Comparison of ENCODE assay signal across 21 cellular contexts in the genomic region with DNA sequence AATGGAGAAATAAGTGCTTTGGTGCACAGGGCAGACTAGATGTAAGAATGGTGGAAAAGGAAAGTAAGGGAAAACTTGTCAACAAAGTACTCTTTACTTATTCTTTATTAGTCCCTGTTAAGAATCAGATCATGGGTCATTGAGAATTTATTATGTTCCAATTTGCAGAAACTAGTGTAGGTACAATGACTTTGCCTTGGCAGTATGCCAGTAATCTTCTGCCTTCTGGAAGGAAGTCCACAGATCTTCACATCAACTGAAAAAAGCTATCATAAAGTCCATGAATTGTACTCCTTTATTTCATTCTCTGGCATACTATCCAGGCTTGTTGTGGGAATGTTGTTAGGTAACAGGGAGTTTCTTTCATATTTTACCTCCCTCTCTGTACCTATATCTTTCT.
DNase-seq lines count a peak whose midpoint lies in the region; ATAC-seq, FAIRE-seq and TF ChIP-seq lines count a peak whose summit lies in the region.
"Had no signal": no experiment of that assay in that cellular context is flagged by ENCODE, and none has a peak within 500 bp of the region (broad histone marks: within the 10 kb centered on the region; RNA-seq: fewer than 3 reads in every experiment).

No MANE protein-coding gene starts in this region.

- H3K9me3 ChIP-seq in HEK293 (ENCODE audit: control insufficient read depth, insufficient read depth, low read depth, low read length): no peaks in the 10 kb centered on the region
- H3K9me3 ChIP-seq in Karpas-422 (ENCODE audit: low read length): no peaks in the 10 kb centered on the region
- no peaks in the 10 kb centered on the region for H3K9me3 ChIP-seq in K562 (replicated peaks; ENCODE audit: control insufficient read depth, insufficient read depth, low read depth, low read length)
- no peaks in the 10 kb centered on the region for H3K9me3 ChIP-seq in prostate gland
- H3K9me3 ChIP-seq: esophagus squamous epithelium, HAP-1 had no signal

- in situ Hi-C loops in K562 (cut with MboI): no loop called here

- no peaks in the 10 kb centered on the region for H3K9me2 ChIP-seq in Karpas-422 (replicated peaks; ENCODE audit: insufficient read depth, low read length)

- no peak overlapping the region for H2AFZ ChIP-seq in Karpas-422 (ENCODE audit: low read length)
- no peak overlapping the region for H2AFZ ChIP-seq in K562 (ENCODE audit: low read depth, low read length)
- H2AFZ ChIP-seq: neural progenitor cell had no signal

- H3K27ac ChIP-seq in HEK293 (ENCODE audit: extremely low read depth, low read depth, low read length) (no peak overlapping the region), Karpas-422 (ENCODE audit: low read length) (no peak overlapping the region), K562 (ENCODE audit: extremely low read depth, low read depth, low read length) (no peak overlapping the region), prostate gland (peak overlapping the region; percentile 12 to 64)
- H3K27ac ChIP-seq: neural progenitor cell had no signal

- CTCF ChIA-PET in HEK293 (lab: Yijun Ruan, JAX) (no interaction called here), K562 (lab: Yijun Ruan, JAX; ENCODE audit: low intra/inter-chr PET ratio) (no interaction called here)

- no peak for TF ChIP-seq CTCF in HEK293 (tag by site-specific recombination; IDR thresholded peaks at IDR 0.05)
- TF ChIP-seq CTCF in K562 (IDR thresholded peaks at IDR 0.05 in 2 of 3, conservative IDR thresholded peaks at IDR 0.05 in 1 of 3; ENCODE audit: insufficient read depth in 2 of 3, low read depth in 1 of 3, low read length in 3 of 3): no peak
- TF ChIP-seq CTCF in prostate gland (IDR thresholded peaks at IDR 0.05): no peak

- no peaks in the 10 kb centered on the region for H3K79me2 ChIP-seq in Karpas-422 (ENCODE audit: low read length)
- no peaks in the 10 kb centered on the region for H3K79me2 ChIP-seq in K562 (ENCODE audit: control insufficient read depth, insufficient read depth, low read length)

- peaks cover 5 to 59% of the 10 kb centered on the region in 2 experiments for H3K36me3 ChIP-seq in HEK293 (ENCODE audit: control insufficient read depth in 2 of 2, insufficient read depth in 1 of 2, low read length in 2 of 2)
- peaks cover 19% of the 10 kb centered on the region; the same call in 1 of the 2 replicates for H3K36me3 ChIP-seq in Karpas-422 (ENCODE audit: insufficient read depth, low read length)
- H3K36me3 ChIP-seq in K562 (ENCODE audit: control insufficient read depth, insufficient read depth, low read length): peaks cover 56% of the 10 kb centered on the region
- no peaks in the 10 kb centered on the region for H3K36me3 ChIP-seq in prostate gland

- H3K9ac ChIP-seq in Karpas-422 (ENCODE audit: low read length) (no peak overlapping the region), K562 (ENCODE audit: insufficient read depth in 1 of 2, low read depth in 2 of 2, low read length in 2 of 2) (no peak overlapping the region)
- H3K9ac ChIP-seq: neural progenitor cell had no signal

- H3K27me3 ChIP-seq in Karpas-422 (ENCODE audit: low read length) (no peaks in the 10 kb centered on the region), K562 (ENCODE audit: control insufficient read depth in 2 of 2, insufficient read depth in 2 of 2, low read length in 2 of 2) (no peaks in the 10 kb centered on the region), prostate gland (replicated peaks; ENCODE audit: insufficient read depth) (no peaks in the 10 kb centered on the region)
- H3K27me3 ChIP-seq: esophagus squamous epithelium, neural progenitor cell had no signal

- DNase-seq in Karpas-422: peak; percentile 56
- peak in 1 of 4 experiments; percentile 15 for DNase-seq in K562 (ENCODE audit: extremely low read depth in 1 of 4, low spot score in 3 of 4)
- peak; percentile 79 for DNase-seq in prostate gland (ENCODE audit: low spot score)
- no peak for DNase-seq in NCI-H187 treated with DMSO at 0.1 percent for 48 hours (lab: John Stamatoyannopoulos, UW)
- no peak for DNase-seq in COLO829 (ENCODE audit: low spot score)
- no peak for DNase-seq in sciatic nerve (ENCODE audit: low spot score)
- DNase-seq: activated CD4-positive, alpha-beta T cell treated with anti-CD3 and anti-CD28 coated beads for 4 hours; activated naive CD8-positive, alpha-beta T cell treated with anti-CD3 and anti-CD28 coated beads for 36 hours; CD8-positive, alpha-beta memory T cell; effector memory CD4-positive, alpha-beta T cell; EL; esophagus squamous epithelium; left cardiac atrium; NCI-H1694 treated with DMSO at 0.1 percent for 48 hours; NCI-H446; NK-92 treated with Interleukin-12 subunit alpha and Interleukin-12 subunit beta, amount 100 ng/mL, for 24 hours; stimulated activated CD4-positive, alpha-beta T cell treated with anti-CD3 and anti-CD28 coated beads, Interleukin-12 subunit alpha, Interleukin-12 subunit beta, amount 100 ng/mL, for 4 hours had no signal

- no peak for ATAC-seq in K562
- no peak for ATAC-seq in HG03354 (IDR thresholded peaks at IDR 0.05; ENCODE audit: poor library complexity, severe bottlenecking, unreplicated experiment)
- ATAC-seq in sciatic nerve: no peak
- ATAC-seq: left cardiac atrium had no signal

- H3K9me1 ChIP-seq in K562 (ENCODE audit: control insufficient read depth, insufficient read depth, low read length): no peaks in the 10 kb centered on the region

- H3K4me3 ChIP-seq in HEK293 (ENCODE audit: low read depth, low read length) (no peak overlapping the region), Karpas-422 (ENCODE audit: low read length) (no peak overlapping the region), K562 (no peak overlapping the region), prostate gland (peak overlapping the region in 1 of 2 donors; percentile 10)
- H3K4me3 ChIP-seq: esophagus squamous epithelium, HAP-1, neural progenitor cell had no signal

- TF ChIP-seq POLR2A in K562 (conservative IDR thresholded peaks at IDR 0.05) (no peak), prostate gland (IDR thresholded peaks at IDR 0.05) (no peak)

- no peak overlapping the region for H3K4me2 ChIP-seq in Karpas-422 (ENCODE audit: low read depth, low read length, poor library complexity, severe bottlenecking)
- H3K4me2 ChIP-seq in K562 (ENCODE audit: insufficient read depth, low read length): no peak overlapping the region
- H3K4me2 ChIP-seq: neural progenitor cell had no signal

- intact Hi-C loops in K562 (cut with micrococcal nuclease) (no loop called here), prostate gland (cut with DNase I) (no loop called here), sciatic nerve (cut with DNase I) (no loop called here)

- POLR2A ChIA-PET in HEK293 (lab: Yijun Ruan, JAX): no interaction called here
- POLR2A ChIA-PET in K562 (lab: Yijun Ruan, JAX): no interaction called here

- no peak for TF ChIP-seq RAD21 in K562 (CRISPR knock-in tag; conservative IDR thresholded peaks at IDR 0.05 in 1 of 2, IDR thresholded peaks at IDR 0.05 in 1 of 2)

- no peaks in the 10 kb centered on the region for H3K4me1 ChIP-seq in HEK293 (ENCODE audit: control insufficient read depth, insufficient read depth, low read length)
- no peaks in the 10 kb centered on the region for H3K4me1 ChIP-seq in Karpas-422 (ENCODE audit: low read length)
- H3K4me1 ChIP-seq in K562 (replicated peaks in 1 of 2; ENCODE audit: control insufficient read depth in 2 of 2, insufficient read depth in 2 of 2, low read length in 2 of 2): 0 out of 5 replicates have a peak, but pooled peaks cover 0 to 2% of the 10 kb centered on the region in 2 experiments
- peaks cover 6% of the 10 kb centered on the region for H3K4me1 ChIP-seq in prostate gland (replicated peaks)
- H3K4me1 ChIP-seq: HAP-1, neural progenitor cell had no signal

- FAIRE-seq in K562 (lab: Jason Lieb, UNC): no peak

- TF ChIP-seq EP300 in K562 (IDR thresholded peaks at IDR 0.05; ENCODE audit: low read length): no peak

- no peaks in the 10 kb centered on the region for H4K20me1 ChIP-seq in Karpas-422 (ENCODE audit: insufficient read depth, low read depth, low read length)
- H4K20me1 ChIP-seq in K562 (replicated peaks; ENCODE audit: control insufficient read depth, insufficient read depth, low read length): no peaks in the 10 kb centered on the region

- BruUV-seq in K562 (replicated peaks; lab: Mats Ljungman, UMichigan): no TSS peak

TF ChIP-seq in HEK293, 187 proteins besides CTCF, POLR2A, EP300 and RAD21:
- TF ChIP-seq PRDM1 (tag by site-specific recombination; IDR thresholded peaks at IDR 0.05) (0 out of 2 replicates have a peak, but pooled peaks have one; percentile 16), KLF9 (tag by site-specific recombination; IDR thresholded peaks at IDR 0.05; ENCODE audit: low read depth) (no peak)

TF ChIP-seq in K562, 482 proteins besides CTCF, POLR2A, EP300 and RAD21:
- TF ChIP-seq NFIC (IDR thresholded peaks at IDR 0.05) (peak; percentile 95), NFIX (CRISPR knock-in tag; IDR thresholded peaks at IDR 0.05; ENCODE audit: low read depth) (peak; percentile 80)
- TF ChIP-seq, protein P1, sequence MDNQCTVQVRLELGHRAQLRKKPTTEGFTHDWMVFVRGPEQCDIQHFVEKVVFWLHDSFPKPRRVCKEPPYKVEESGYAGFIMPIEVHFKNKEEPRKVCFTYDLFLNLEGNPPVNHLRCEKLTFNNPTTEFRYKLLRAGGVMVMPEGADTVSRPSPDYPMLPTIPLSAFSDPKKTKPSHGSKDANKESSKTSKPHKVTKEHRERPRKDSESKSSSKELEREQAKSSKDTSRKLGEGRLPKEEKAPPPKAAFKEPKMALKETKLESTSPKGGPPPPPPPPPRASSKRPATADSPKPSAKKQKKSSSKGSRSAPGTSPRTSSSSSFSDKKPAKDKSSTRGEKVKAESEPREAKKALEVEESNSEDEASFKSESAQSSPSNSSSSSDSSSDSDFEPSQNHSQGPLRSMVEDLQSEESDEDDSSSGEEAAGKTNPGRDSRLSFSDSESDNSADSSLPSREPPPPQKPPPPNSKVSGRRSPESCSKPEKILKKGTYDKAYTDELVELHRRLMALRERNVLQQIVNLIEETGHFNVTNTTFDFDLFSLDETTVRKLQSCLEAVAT (IDR thresholded peaks at IDR 0.05): no peak

Comparison
In these comparisons a context has a peak if more than half of its experiments do, and no peak if none do; other contexts are left out.
1. H3K27ac ChIP-seq: peak in prostate gland (2 of 2); none in HEK293 (single experiment), Karpas-422 (single experiment) and K562 (single experiment).
2. DNase-seq: peak in Karpas-422 (single experiment) and prostate gland (single experiment); none in NCI-H187 treated with DMSO at 0.1 percent for 48 hours (single experiment), COLO829 (single experiment) and sciatic nerve (single experiment).